Comparison of ENCODE assay signal across 21 cellular contexts in genomic region chr1:108785264-108785663, GRCh38. TPM values are rescaled to one million over a fixed set of nuclear protein-coding genes. Genes with fewer than 3 reads are reported as not detected.
A peak's percentile ranks its signal among the peaks of the same experiment; 100 is the strongest.
DNase-seq lines count a peak whose midpoint lies in the region; ATAC-seq, FAIRE-seq and TF ChIP-seq lines count a peak whose summit lies in the region.
"Had no signal": no experiment of that assay in that cellular context is flagged by ENCODE, and none has a peak within 500 bp of the region (broad histone marks: within the 10 kb centered on the region; RNA-seq: fewer than 3 reads in every experiment).

No MANE protein-coding gene starts in this region.

- H3K36me3 ChIP-seq in OCI-LY7 (ENCODE audit: insufficient read depth, low read length) (peaks cover 61% of the 10 kb centered on the region), trophoblast cell (ENCODE audit: control insufficient read depth in 1 of 2, insufficient read depth in 2 of 2, low read length in 2 of 2) (peaks cover 24 to 29% of the 10 kb centered on the region in 2 experiments), body of pancreas (replicated peaks in 1 of 2; ENCODE audit: insufficient read depth in 1 of 2, low read depth in 2 of 2) (peaks cover 21 to 30% of the 10 kb centered on the region in 2 donors)

- no peak overlapping the region for H3K23ac ChIP-seq in trophoblast cell (ENCODE audit: low read length)

- H3K4me2 ChIP-seq in A549 = no peak overlapping the region
- no peak overlapping the region for H3K4me2 ChIP-seq in OCI-LY7 (ENCODE audit: low read length)
- H3K4me2 ChIP-seq in trophoblast cell (ENCODE audit: low read length) = no peak overlapping the region

- no peak overlapping the region for H2AFZ ChIP-seq in OCI-LY7 (ENCODE audit: low read length)
- no peak overlapping the region for H2AFZ ChIP-seq in trophoblast cell (ENCODE audit: insufficient read depth, low read length, poor library complexity)

- no peak for TF ChIP-seq CTCF in A549 (IDR thresholded peaks at IDR 0.05)
- no peak for TF ChIP-seq CTCF in OCI-LY7 (conservative IDR thresholded peaks at IDR 0.05; ENCODE audit: low read length)
- TF ChIP-seq CTCF in body of pancreas (IDR thresholded peaks at IDR 0.05) = no peak

- TF ChIP-seq POLR2A in A549 (IDR thresholded peaks at IDR 0.05; ENCODE audit: low read length) = no peak
- TF ChIP-seq POLR2A in erythroblast (IDR thresholded peaks at IDR 0.05; ENCODE audit: low read length) = no peak
- TF ChIP-seq POLR2A in body of pancreas (IDR thresholded peaks at IDR 0.05) = no peak

- POLR2A ChIA-PET in A549 (lab: Yijun Ruan, JAX) = no interaction called here
- POLR2A ChIA-PET in OCI-LY7 (lab: Charles Lee) = no interaction called here

- H4K91ac ChIP-seq in trophoblast cell (ENCODE audit: low read depth, low read length) = no peak overlapping the region

- no peaks in the 10 kb centered on the region for H3K79me1 ChIP-seq in trophoblast cell (ENCODE audit: low read length)

- no peak overlapping the region for H2BK120ac ChIP-seq in trophoblast cell (ENCODE audit: insufficient read depth, low read length, poor library complexity)

- no peaks in the 10 kb centered on the region for H3K9me2 ChIP-seq in OCI-LY7 (ENCODE audit: insufficient read depth, low read length)

- H3K18ac ChIP-seq in trophoblast cell (ENCODE audit: low read length) = no peak overlapping the region

- H3K27me3 ChIP-seq in trophoblast cell (ENCODE audit: insufficient read depth, low read length) (no peaks in the 10 kb centered on the region), body of pancreas (no peaks in the 10 kb centered on the region)
- H3K27me3 ChIP-seq: BE2C had no signal

- intact Hi-C loops in OCI-LY7 (cut with micrococcal nuclease; ENCODE audit: unreplicated experiment) (no loop called here), body of pancreas (cut with DNase I) (no loop called here)

- no peak for FAIRE-seq in A549 (lab: Jason Lieb, UNC)
- FAIRE-seq: D721Med, G401.6, GM12891, GM19239, H1 had no signal

- CTCF ChIA-PET in A549 (lab: Yijun Ruan, JAX) = no interaction called here
- CTCF ChIA-PET in OCI-LY7 (lab: Charles Lee; ENCODE audit: unreplicated experiment) = no interaction called here

- WGBS in A549 (ENCODE audit: missing lambda C conversion rate) = 88% methylated on average over 6 of the region's 6 CpGs
- no CpG with 5 or more reads among the region's 6 CpGs for WGBS in trophoblast cell (ENCODE audit: extremely low coverage, insufficient coverage, insufficient read length)
- 94 to 95% methylated on average over 6 of the region's 6 CpGs for WGBS in body of pancreas, 2 donors

- H3K9me3 ChIP-seq in A549 (peaks cover 15% of the 10 kb centered on the region), OCI-LY7 (ENCODE audit: low read length) (peaks cover 24% of the 10 kb centered on the region), trophoblast cell (ENCODE audit: insufficient read depth, low read depth, low read length) (peaks cover 7% of the 10 kb centered on the region), body of pancreas (peaks cover 0 to 12% (median 0%) of the 10 kb centered on the region in 3 donors)

- H3K27ac ChIP-seq in A549 (no peak overlapping the region), OCI-LY7 (ENCODE audit: low read depth, low read length, poor library complexity, severe bottlenecking) (no peak overlapping the region), trophoblast cell (ENCODE audit: low read depth, low read length) (no peak overlapping the region), body of pancreas (no peak overlapping the region)

- no peaks in the 10 kb centered on the region for H3K79me2 ChIP-seq in OCI-LY7 (ENCODE audit: insufficient read depth, low read depth, low read length)
- no peaks in the 10 kb centered on the region for H3K79me2 ChIP-seq in trophoblast cell (ENCODE audit: control insufficient read depth, insufficient read depth, low read length, poor library complexity)

- H4K8ac ChIP-seq in trophoblast cell (ENCODE audit: low read depth, low read length) = no peak overlapping the region

- H4K20me1 ChIP-seq in OCI-LY7 (ENCODE audit: insufficient read depth, low read length) = no peaks in the 10 kb centered on the region

- H4K12ac ChIP-seq in trophoblast cell (ENCODE audit: low read depth, low read length) = no peak overlapping the region

- no peak overlapping the region for H3K9ac ChIP-seq in trophoblast cell (ENCODE audit: low read length)

- no peak overlapping the region for H2BK12ac ChIP-seq in trophoblast cell (ENCODE audit: low read length)

- no TSS peak for BruUV-seq in OCI-LY7 (replicated peaks; lab: Mats Ljungman, UMichigan)

- H2AK5ac ChIP-seq in trophoblast cell (ENCODE audit: low read length) = no peak overlapping the region

- TF ChIP-seq RAD21 in A549 (conservative IDR thresholded peaks at IDR 0.05 in 1 of 2, IDR thresholded peaks at IDR 0.05 in 1 of 2) = no peak

- no peak overlapping the region for H3K4ac ChIP-seq in trophoblast cell (ENCODE audit: low read depth, low read length)

- ATAC-seq in A549 (no peak), GM21737 (IDR thresholded peaks at IDR 0.05; ENCODE audit: unreplicated experiment) (no peak), GM21367 (IDR thresholded peaks at IDR 0.05; ENCODE audit: unreplicated experiment) (no peak), body of pancreas (no peak)

- H2BK5ac ChIP-seq in trophoblast cell (ENCODE audit: low read depth, low read length, poor library complexity) = no peak overlapping the region

- H3K4me1 ChIP-seq in A549 (no peaks in the 10 kb centered on the region), OCI-LY7 (ENCODE audit: insufficient read depth, low read length, poor library complexity, severe bottlenecking) (no peaks in the 10 kb centered on the region), trophoblast cell (ENCODE audit: control insufficient read depth in 1 of 2, insufficient read depth in 2 of 2, low read length in 2 of 2) (no peaks in the 10 kb centered on the region), body of pancreas (no peaks in the 10 kb centered on the region)
- H3K4me1 ChIP-seq: BE2C had no signal

- TF ChIP-seq EP300 in A549 (IDR thresholded peaks at IDR 0.05) = no peak

- no peak overlapping the region for H3K4me3 ChIP-seq in A549
- no peak overlapping the region for H3K4me3 ChIP-seq in OCI-LY7 (ENCODE audit: low read depth, low read length, poor library complexity, severe bottlenecking)
- H3K4me3 ChIP-seq in trophoblast cell (ENCODE audit: low read depth, low read length) = no peak overlapping the region
- no peak overlapping the region for H3K4me3 ChIP-seq in body of pancreas

- no peak overlapping the region for H3K14ac ChIP-seq in trophoblast cell (ENCODE audit: low read length)

- DNase-seq in A549 (ENCODE audit: low read depth in 1 of 2, low spot score in 1 of 2) = peak in 1 of 2 experiments; percentile 10
- peak; percentile 17 for DNase-seq in ELF-1 (ENCODE audit: low read depth, low spot score)
- DNase-seq in OCI-LY7 (ENCODE audit: low spot score) = peak; percentile 2
- peak; percentile 16 to 21 for DNase-seq in erythroblast (lab: John Stamatoyannopoulos, UW)
- DNase-seq in trophoblast cell = no peak
- no peak for DNase-seq in body of pancreas
- DNase-seq: ACHN; BE2C; C1 segment of cervical spinal cord; Caco-2; CD4-positive, alpha-beta T cell; DMS79 treated with DMSO at 0.1 percent for 48 hours; EL; H9 had no signal

TF ChIP-seq in A549, 52 proteins besides CTCF, POLR2A, EP300 and RAD21:
- TF ChIP-seq ZFP36 (IDR thresholded peaks at IDR 0.05; ENCODE audit: borderline replicate concordance, partially characterized antibody) = peak; percentile 92
- TF ChIP-seq KDM5A (IDR thresholded peaks at IDR 0.05) = no peak
- no peak for TF ChIP-seq HMGXB4 (CRISPR knock-in tag; IDR thresholded peaks at IDR 0.05; ENCODE audit: borderline replicate concordance)
TF ChIP-seq in A549: peak in this region for 1.

RNA-seq across cellular contexts. Expression of gene STXBP3, which starts 38.8 kb away (rescaled TPM):
- 28.1 and 44.8 TPM in 2 replicates for polyA plus RNA-seq in A549 (2011; rRNA removed)
- 6.3 and 8.0 TPM in 2 replicates for polyA plus RNA-seq in A549 (2012; cell fraction: cytosol; rRNA removed)
- polyA plus RNA-seq in A549 (2012; cell fraction: nucleus; rRNA removed) = 4.1 and 5.6 TPM in 2 replicates
- polyA plus RNA-seq in A549 (2017; fragmentation: RNase III; extraction: RNeasy Plus Mini Kit Qiagen cat#74134 plus additional on column Dnase treatment) = 30.4 to 43.1 TPM (median 31.7 TPM) in 3 replicates
- 13.7 and 17.2 TPM in 2 replicates for polyA minus RNA-seq in A549 (2011; rRNA and poly(A)+ RNA removed)
- 27.7 and 28.3 TPM in 2 replicates for total RNA-seq in OCI-LY7 (2014; rRNA removed; shearing (Covaris generic))
- 38.2 and 45.7 TPM in 2 replicates for total RNA-seq in OCI-LY7 (2022)
- polyA plus RNA-seq in trophoblast cell (2013) = 28.9 and 30.9 TPM in 2 replicates
- total RNA-seq in body of pancreas = 10 to 100 TPM; 39.6 to 83.0 TPM

Comparison
In these comparisons a context has a peak if more than half of its experiments do, and no peak if none do; other contexts are left out.
1. DNase-seq: peak in ELF-1 (single experiment), OCI-LY7 (single experiment) and erythroblast (2 of 2); none in trophoblast cell (0 of 2) and body of pancreas (0 of 4).